In genomic region chr1:26771643-26772321, GRCh38 we compare ENCODE assay signal across 8 cellular contexts. TPM values are rescaled to one million over a fixed set of nuclear protein-coding genes. Genes with fewer than 3 reads are reported as not detected.
A peak's percentile ranks its signal among the peaks of the same experiment; 100 is the strongest.
DNase-seq lines count a peak whose midpoint lies in the region; ATAC-seq and TF ChIP-seq lines count a peak whose summit lies in the region.

No MANE protein-coding gene starts in this region.

- CTCF ChIA-PET in CD4-positive, alpha-beta memory T cell (lab: Charles Lee; ENCODE audit: partially characterized antibody) = interaction anchor here (2.0 kb wide), 1 partner anchor 18 kb away, joined by 13 read pairs; no protein-coding TSS in a partner anchor

- H3K27ac Mint-ChIP-seq in CD4-positive, alpha-beta memory T cell = peak overlapping the region; percentile 52 to 86 (median 61)
- H3K27ac Mint-ChIP-seq in activated T-helper 2 cell treated with anti-CD3 and anti-CD28 coated beads, Interferon-gamma antibody, Interleukin-2, Interleukin-4, amounts not matched to agents 10 μg/mL and 5 μg/mL and 100 μg/mL, durations not matched to agents 14 hours and 24 hours and 36 hours = peak overlapping the region; percentile 61

- no peaks in the 10 kb centered on the region for H3K27me3 Mint-ChIP-seq in CD4-positive, alpha-beta memory T cell
- H3K27me3 Mint-ChIP-seq in activated T-helper 2 cell treated with anti-CD3 and anti-CD28 coated beads, Interferon-gamma antibody, Interleukin-2, Interleukin-4, amounts not matched to agents 10 μg/mL and 5 μg/mL and 100 μg/mL, durations not matched to agents 14 hours and 24 hours and 36 hours (ENCODE audit: low read depth) = no peaks in the 10 kb centered on the region

- peak; percentile 49 for ATAC-seq in HG02798 (IDR thresholded peaks at IDR 0.05; ENCODE audit: poor library complexity, unreplicated experiment)
- ATAC-seq in Right ventricle myocardium superior (ENCODE audit: poor library complexity) = peak; percentile 67
- ATAC-seq in gastrocnemius medialis = peak; percentile 21 to 63
- ATAC-seq in GM18502 (IDR thresholded peaks at IDR 0.05; ENCODE audit: poor library complexity, unreplicated experiment) = no peak
- no peak for ATAC-seq in HG02571 (IDR thresholded peaks at IDR 0.05; ENCODE audit: unreplicated experiment)

- in situ Hi-C loops in gastrocnemius medialis (cut with MboI; ENCODE audit: low sequenced_read_pairs in 4 of 4) = no loop called here

- POLR2A ChIA-PET in CD4-positive, alpha-beta memory T cell (lab: Charles Lee; ENCODE audit: partially characterized antibody) = interaction anchor here (1.0 to 1.9 kb wide), 3 partner anchors 14 to 75 kb away, joined by 3 to 10 read pairs (median 5); partner anchors contain the start of genes ARID1A and PIGV

- DNase-seq in CD4-positive, alpha-beta memory T cell = no peak
- DNase-seq in activated T-helper 2 cell treated with anti-CD3 and anti-CD28 coated beads, Interferon-gamma antibody, Interleukin-2, Interleukin-4, amounts not matched to agents 10 μg/mL and 5 μg/mL and 100 μg/mL, durations not matched to agents 14 hours and 24 hours and 36 hours (ENCODE audit: low spot score) = no peak
- DNase-seq in Right ventricle myocardium superior = no peak
- peak in 1 of 2 donors; percentile 36 for DNase-seq in gastrocnemius medialis
- no peak for DNase-seq in activated gamma-delta T cell treated with Interleukin-2 at 50 U/mL for 16 hours

- no peak overlapping the region for H3K4me3 ChIP-seq in CD4-positive, alpha-beta memory T cell (ENCODE audit: low read length in 2 of 2)
- no peak overlapping the region for H3K4me3 ChIP-seq in gastrocnemius medialis

- no peaks in the 10 kb centered on the region for H3K9me3 ChIP-seq in CD4-positive, alpha-beta memory T cell (ENCODE audit: control insufficient read depth in 1 of 2, low read length in 2 of 2)
- H3K9me3 ChIP-seq in gastrocnemius medialis = no peaks in the 10 kb centered on the region

- TF ChIP-seq CTCF in gastrocnemius medialis (IDR thresholded peaks at IDR 0.05 in 4 of 5, conservative IDR thresholded peaks at IDR 0.05 in 1 of 5) = no peak

- H3K27me3 ChIP-seq in CD4-positive, alpha-beta memory T cell (ENCODE audit: insufficient read depth, low read length) = no peaks in the 10 kb centered on the region
- H3K27me3 ChIP-seq in gastrocnemius medialis = no peaks in the 10 kb centered on the region

- intact Hi-C loops in CD4-positive, alpha-beta memory T cell (cut with micrococcal nuclease) = loop anchor here (2.0 kb wide), 1 partner anchor 15 kb away; the partner anchor contains the start of gene PIGV
- intact Hi-C loops in activated T-helper 2 cell treated with anti-CD3 and anti-CD28 coated beads, Interferon-gamma antibody, Interleukin-2, Interleukin-4, amounts not matched to agents 10 μg/mL and 5 μg/mL and 100 μg/mL, durations not matched to agents 14 hours and 24 hours and 36 hours (cut with micrococcal nuclease) = loop anchor here (2.0 kb wide), 1 partner anchor 15 kb away; the partner anchor contains the start of gene PIGV
- intact Hi-C loops in Right ventricle myocardium superior (cut with DNase I) (no loop called here), gastrocnemius medialis (cut with DNase I; ENCODE audit: low total_unique reads) (no loop called here)

- peaks cover 0 to 7% (median 3%) of the 10 kb centered on the region in 4 donors for H3K4me1 Mint-ChIP-seq in CD4-positive, alpha-beta memory T cell
- peaks cover 32% of the 10 kb centered on the region for H3K4me1 Mint-ChIP-seq in activated T-helper 2 cell treated with anti-CD3 and anti-CD28 coated beads, Interferon-gamma antibody, Interleukin-2, Interleukin-4, amounts not matched to agents 10 μg/mL and 5 μg/mL and 100 μg/mL, durations not matched to agents 14 hours and 24 hours and 36 hours (ENCODE audit: low read depth)

- TF ChIP-seq POLR2A in gastrocnemius medialis (IDR thresholded peaks at IDR 0.05) = no peak

- peaks cover 79 to 92% of the 10 kb centered on the region in 2 donors for H3K36me3 Mint-ChIP-seq in CD4-positive, alpha-beta memory T cell
- H3K36me3 Mint-ChIP-seq in activated T-helper 2 cell treated with anti-CD3 and anti-CD28 coated beads, Interferon-gamma antibody, Interleukin-2, Interleukin-4, amounts not matched to agents 10 μg/mL and 5 μg/mL and 100 μg/mL, durations not matched to agents 14 hours and 24 hours and 36 hours (ENCODE audit: low read depth) = peaks cover 98% of the 10 kb centered on the region

- H3K27ac ChIP-seq in CD4-positive, alpha-beta memory T cell (ENCODE audit: low read depth, low read length) = peak overlapping the region; percentile 10
- H3K27ac ChIP-seq in gastrocnemius medialis = peak overlapping the region; percentile 38 to 66 (median 52)

- peaks cover 3% of the 10 kb centered on the region for H3K4me1 ChIP-seq in CD4-positive, alpha-beta memory T cell (ENCODE audit: insufficient read depth, low read length)
- peaks cover 26 to 38% of the 10 kb centered on the region in 2 donors for H3K4me1 ChIP-seq in gastrocnemius medialis

- H3K36me3 ChIP-seq in CD4-positive, alpha-beta memory T cell (ENCODE audit: insufficient read depth, low read length) = peaks cover 96% of the 10 kb centered on the region
- peaks cover 3 to 85% of the 10 kb centered on the region in 2 donors for H3K36me3 ChIP-seq in gastrocnemius medialis

- peaks cover 0 to 2% (median 0%) of the 10 kb centered on the region in 8 donors for H3K9me3 Mint-ChIP-seq in CD4-positive, alpha-beta memory T cell
- H3K9me3 Mint-ChIP-seq in activated T-helper 2 cell treated with anti-CD3 and anti-CD28 coated beads, Interferon-gamma antibody, Interleukin-2, Interleukin-4, amounts not matched to agents 10 μg/mL and 5 μg/mL and 100 μg/mL, durations not matched to agents 14 hours and 24 hours and 36 hours = no peaks in the 10 kb centered on the region

- no peak overlapping the region for H3K4me3 Mint-ChIP-seq in CD4-positive, alpha-beta memory T cell
- no peak overlapping the region for H3K4me3 Mint-ChIP-seq in activated T-helper 2 cell treated with anti-CD3 and anti-CD28 coated beads, Interferon-gamma antibody, Interleukin-2, Interleukin-4, amounts not matched to agents 10 μg/mL and 5 μg/mL and 100 μg/mL, durations not matched to agents 14 hours and 24 hours and 36 hours (ENCODE audit: low read depth)

RNA-seq across cellular contexts. Expression of gene PIGV, which starts 16.0 kb away (rescaled TPM):
- total RNA-seq in CD4-positive, alpha-beta memory T cell = 10 to 100 TPM; 17.7 to 18.2 TPM
- polyA plus RNA-seq in CD4-positive, alpha-beta memory T cell = 10 to 100 TPM in 1 of 2 donors, 1 to 10 TPM in 1; 7.9 to 13.2 TPM
- total RNA-seq in activated T-helper 2 cell treated with anti-CD3 and anti-CD28 coated beads, Interferon-gamma antibody, Interleukin-2, Interleukin-4, amounts not matched to agents 10 μg/mL and 5 μg/mL and 100 μg/mL, durations not matched to agents 14 hours and 24 hours and 36 hours = 19.4 and 20.1 TPM in 2 replicates
- total RNA-seq in Right ventricle myocardium superior (5.5 TPM), gastrocnemius medialis (10 to 100 TPM in 1 of 4 donors, 1 to 10 TPM in 3; 2.9 to 16.0 (median 5.8) TPM)

RNA-seq across cellular contexts. Expression of gene ZDHHC18, which starts 54.7 kb away (rescaled TPM):
- total RNA-seq in CD4-positive, alpha-beta memory T cell = 10 to 100 TPM; 54.9 to 56.4 TPM
- 10 to 100 TPM in 1 of 2 donors, 1 to 10 TPM in 1; 6.2 to 18.1 TPM for polyA plus RNA-seq in CD4-positive, alpha-beta memory T cell
- total RNA-seq in activated T-helper 2 cell treated with anti-CD3 and anti-CD28 coated beads, Interferon-gamma antibody, Interleukin-2, Interleukin-4, amounts not matched to agents 10 μg/mL and 5 μg/mL and 100 μg/mL, durations not matched to agents 14 hours and 24 hours and 36 hours = 62.7 and 64.3 TPM in 2 replicates
- total RNA-seq in Right ventricle myocardium superior (14.4 TPM), gastrocnemius medialis (10 to 100 TPM in 3 of 4 donors, 1 to 10 TPM in 1; 8.1 to 16.3 (median 12.5) TPM)

Comparison
In these comparisons a context has a peak if more than half of its experiments do, and no peak if none do; other contexts are left out.
1. ATAC-seq: peak in HG02798 (single experiment), Right ventricle myocardium superior (single experiment) and gastrocnemius medialis (2 of 2); none in GM18502 (single experiment) and HG02571 (single experiment).
2. intact Hi-C loops: an anchor here in CD4-positive, alpha-beta memory T cell (2.0 kb wide) and activated T-helper 2 cell treated with anti-CD3 and anti-CD28 coated beads, Interferon-gamma antibody, Interleukin-2, Interleukin-4, amounts not matched to agents 10 μg/mL and 5 μg/mL and 100 μg/mL, durations not matched to agents 14 hours and 24 hours and 36 hours (2.0 kb wide); none called in Right ventricle myocardium superior and gastrocnemius medialis.